In the genomic region with DNA sequence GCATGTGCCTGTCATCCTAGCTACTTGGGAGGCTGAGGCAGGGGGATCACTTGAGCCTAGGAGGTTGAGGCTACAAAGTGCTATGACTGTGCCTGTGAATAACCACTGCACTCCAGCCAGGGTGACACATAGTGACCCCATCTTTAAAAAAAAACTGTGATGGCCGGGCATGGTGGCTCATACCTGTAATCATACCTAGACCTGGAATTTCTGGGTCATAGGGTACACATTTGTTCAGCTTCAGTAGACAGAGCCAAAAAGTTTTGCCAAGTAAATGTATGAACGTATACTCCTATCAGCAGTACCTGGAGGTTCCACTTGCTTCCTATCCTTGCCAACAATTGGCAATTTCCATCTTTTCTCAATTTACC, we compare ENCODE assay signal across 27 cellular contexts. TPM values are rescaled to one million over a fixed set of nuclear protein-coding genes. Genes with fewer than 3 reads are reported as not detected.
"Had no signal": no experiment of that assay in that cellular context is flagged by ENCODE, and none has a peak within 500 bp of the region (broad histone marks: within the 10 kb centered on the region; RNA-seq: fewer than 3 reads in every experiment).

No MANE protein-coding gene starts in this region.

- DNase-seq: activated B cell treated with CpG ODN at 0.5 μM for 24 hours; activated CD4-positive, alpha-beta T cell treated with anti-CD3 and anti-CD28 coated beads for 48 hours; activated CD4-positive, alpha-beta T cell treated with anti-CD3 and anti-CD28 coated beads, Interleukin-2, amount 50 U/mL, for 1 hour; activated CD4-positive, alpha-beta T cell treated with anti-CD3 and anti-CD28 coated beads, Interleukin-2, amount 50 U/mL, for 48 hours; activated CD8-positive, alpha-beta memory T cell treated with anti-CD3 and anti-CD28 coated beads for 24 hours; activated CD8-positive, alpha-beta T cell treated with anti-CD3 and anti-CD28 coated beads for 36 hours; activated effector memory CD4-positive, alpha-beta T cell treated with Interleukin-2 at 50 U/mL for 16 hours; activated gamma-delta T cell treated with Interleukin-2 at 50 U/mL for 16 hours; activated naive CD4-positive, alpha-beta T cell treated with anti-CD3 and anti-CD28 coated beads, Interleukin-2, amount 50 U/mL, for 16 hours; activated naive CD4-positive, alpha-beta T cell treated with Interleukin-2 at 50 U/mL for 16 hours; activated T-cell treated with anti-CD3 and anti-CD28 coated beads, Interleukin-2, amount 50 U/mL, for 4 hours; amniotic stem cell; anterior cingulate cortex; caudate nucleus; cortex of kidney; dermis blood vessel endothelial cell; effector CD4-positive, alpha-beta T cell; effector memory CD8-positive, alpha-beta T cell; erythroblast; foreskin keratinocyte; gastrocnemius medialis; glutamatergic neuron; heart left ventricle; T-helper 1 cell; T-helper 17 cell; T1000 had no signal

- H3K4me3 ChIP-seq: esophagus muscularis mucosa, gastrocnemius medialis, heart left ventricle had no signal

- H3K27me3 ChIP-seq: esophagus muscularis mucosa, gastrocnemius medialis had no signal

- H3K27ac ChIP-seq: esophagus muscularis mucosa, foreskin keratinocyte, gastrocnemius medialis, heart left ventricle had no signal

- H3K9me3 ChIP-seq: esophagus muscularis mucosa, gastrocnemius medialis had no signal

- H3K36me3 ChIP-seq: esophagus muscularis mucosa, gastrocnemius medialis, heart left ventricle had no signal

- H3K4me1 ChIP-seq: foreskin keratinocyte, gastrocnemius medialis, heart left ventricle had no signal

RNA-seq across cellular contexts. Expression of gene IGFBP2, which starts 6.4 kb away (rescaled TPM):
- total RNA-seq: activated B cell treated with CpG ODN at 0.5 μM for 24 hours had no signal
